9 cellular contexts compared by ENCODE assay signal in genomic region chr13:109781384-109782065, GRCh38. TPM values are rescaled to one million over a fixed set of nuclear protein-coding genes. Genes with fewer than 3 reads are reported as not detected.
DNase-seq lines count a peak whose midpoint lies in the region; ATAC-seq and TF ChIP-seq lines count a peak whose summit lies in the region.
"Had no signal": no experiment of that assay in that cellular context is flagged by ENCODE, and none has a peak within 500 bp of the region (broad histone marks: within the 10 kb centered on the region; RNA-seq: fewer than 3 reads in every experiment).

No MANE protein-coding gene starts in this region.

- ATAC-seq in natural killer cell (no peak), HG02885 (IDR thresholded peaks at IDR 0.05; ENCODE audit: poor library complexity, unreplicated experiment) (no peak)
- ATAC-seq in natural killer cell treated with Interleukin-12 subunit alpha and Interleukin-12 subunit beta and Interleukin-15 and Interleukin-18, amount 100 ng/mL, for 72 hours, result no peak
- ATAC-seq: stimulated activated memory B cell treated with anti-CD40 and anti-IgM and Interleukin-4, amounts not matched to agents 10 μg/mL and 1 μg/mL and 100 μg/mL, for 72 hours had no signal

- H3K9me3 ChIP-seq in mucosa of rectum (ENCODE audit: control insufficient read depth in 2 of 2, low read length in 2 of 2) (no peaks in the 10 kb centered on the region), SJCRH30 (replicated peaks) (no peaks in the 10 kb centered on the region)

- H3K9ac ChIP-seq in mucosa of rectum (ENCODE audit: low read depth in 1 of 2, low read length in 2 of 2), result no peak overlapping the region

- no peaks in the 10 kb centered on the region for H3K27me3 ChIP-seq in mucosa of rectum (ENCODE audit: control insufficient read depth in 2 of 2, insufficient read depth in 2 of 2, low read length in 2 of 2)
- no peaks in the 10 kb centered on the region for H3K27me3 ChIP-seq in SJCRH30

- intact Hi-C loops in natural killer cell (cut with micrococcal nuclease), result no loop called here

- peaks cover 44 to 50% of the 10 kb centered on the region in 2 donors for H3K4me1 Mint-ChIP-seq in natural killer cell
- peaks cover 32 to 33% of the 10 kb centered on the region in 2 donors for H3K4me1 Mint-ChIP-seq in natural killer cell treated with Interleukin-12 subunit alpha and Interleukin-12 subunit beta and Interleukin-15 and Interleukin-18, amount 100 ng/mL, for 72 hours (ENCODE audit: low read depth in 2 of 2)

- peaks cover 2 to 6% of the 10 kb centered on the region in 2 donors for H3K36me3 ChIP-seq in mucosa of rectum (ENCODE audit: control insufficient read depth in 2 of 2, insufficient read depth in 2 of 2, low read length in 2 of 2)
- H3K36me3 ChIP-seq in SJCRH30, result no peaks in the 10 kb centered on the region

- peaks cover 6 to 14% of the 10 kb centered on the region in 2 donors for H3K4me1 ChIP-seq in mucosa of rectum (ENCODE audit: control insufficient read depth in 2 of 2, insufficient read depth in 2 of 2, low read length in 2 of 2)
- no peaks in the 10 kb centered on the region for H3K4me1 ChIP-seq in SJCRH30

- no peak for DNase-seq in natural killer cell
- DNase-seq in natural killer cell treated with Interleukin-12 subunit alpha and Interleukin-12 subunit beta and Interleukin-15 and Interleukin-18, amount 100 ng/mL, for 72 hours (ENCODE audit: low spot score), result no peak
- no peak for DNase-seq in SJCRH30
- no peak for DNase-seq in Ammon's horn (ENCODE audit: low spot score)
- DNase-seq in CD1c-positive myeloid dendritic cell (ENCODE audit: extremely low spot score), result no peak

- no peaks in the 10 kb centered on the region for H3K27me3 Mint-ChIP-seq in natural killer cell (ENCODE audit: low read depth in 2 of 2)
- H3K27me3 Mint-ChIP-seq in natural killer cell treated with Interleukin-12 subunit alpha and Interleukin-12 subunit beta and Interleukin-15 and Interleukin-18, amount 100 ng/mL, for 72 hours, result no peaks in the 10 kb centered on the region
- H3K27me3 Mint-ChIP-seq: stimulated activated memory B cell treated with anti-CD40 and anti-IgM and Interleukin-4, amounts not matched to agents 10 μg/mL and 1 μg/mL and 100 μg/mL, for 72 hours had no signal

- H3K27ac Mint-ChIP-seq in natural killer cell, result peak overlapping the region; percentile 13 to 49
- no peak overlapping the region for H3K27ac Mint-ChIP-seq in natural killer cell treated with Interleukin-12 subunit alpha and Interleukin-12 subunit beta and Interleukin-15 and Interleukin-18, amount 100 ng/mL, for 72 hours
- H3K27ac Mint-ChIP-seq: stimulated activated memory B cell treated with anti-CD40 and anti-IgM and Interleukin-4, amounts not matched to agents 10 μg/mL and 1 μg/mL and 100 μg/mL, for 72 hours had no signal

- H3K9me3 Mint-ChIP-seq in natural killer cell, result no peaks in the 10 kb centered on the region
- H3K9me3 Mint-ChIP-seq in natural killer cell treated with Interleukin-12 subunit alpha and Interleukin-12 subunit beta and Interleukin-15 and Interleukin-18, amount 100 ng/mL, for 72 hours, result no peaks in the 10 kb centered on the region
- H3K9me3 Mint-ChIP-seq: stimulated activated memory B cell treated with anti-CD40 and anti-IgM and Interleukin-4, amounts not matched to agents 10 μg/mL and 1 μg/mL and 100 μg/mL, for 72 hours had no signal

- H3K4me3 Mint-ChIP-seq in natural killer cell, result peak overlapping the region; percentile 72
- H3K4me3 Mint-ChIP-seq in natural killer cell treated with Interleukin-12 subunit alpha and Interleukin-12 subunit beta and Interleukin-15 and Interleukin-18, amount 100 ng/mL, for 72 hours, result no peak overlapping the region
- H3K4me3 Mint-ChIP-seq: stimulated activated memory B cell treated with anti-CD40 and anti-IgM and Interleukin-4, amounts not matched to agents 10 μg/mL and 1 μg/mL and 100 μg/mL, for 72 hours had no signal

- no peaks in the 10 kb centered on the region for H3K36me3 Mint-ChIP-seq in natural killer cell
- no peaks in the 10 kb centered on the region for H3K36me3 Mint-ChIP-seq in natural killer cell treated with Interleukin-12 subunit alpha and Interleukin-12 subunit beta and Interleukin-15 and Interleukin-18, amount 100 ng/mL, for 72 hours

- H3K27ac ChIP-seq in cingulate gyrus (ENCODE audit: low read depth, low read length) (peak overlapping the region; percentile 47), mucosa of rectum (ENCODE audit: low read depth in 2 of 2, low read length in 2 of 2) (no peak overlapping the region), SJCRH30 (no peak overlapping the region)

- peak overlapping the region; percentile 20 to 71 for H3K4me3 ChIP-seq in mucosa of rectum (ENCODE audit: low read length in 2 of 2)
- no peak overlapping the region for H3K4me3 ChIP-seq in SJCRH30

- TF ChIP-seq CTCF in natural killer cell (IDR thresholded peaks at IDR 0.05), result no peak

RNA-seq across cellular contexts. Expression of gene IRS2, which starts 4.9 kb away (rescaled TPM):
- 10 to 100 TPM; 39.8 to 79.1 (median 60.9) TPM for total RNA-seq in natural killer cell
- total RNA-seq in natural killer cell treated with Interleukin-12 subunit alpha and Interleukin-12 subunit beta and Interleukin-15 and Interleukin-18, amount 100 ng/mL, for 72 hours, result 1 to 10 TPM in 1 of 2 donors, under 1 TPM in 1; 0.95 to 1.1 TPM
- 2.2 TPM in 2 replicates for total RNA-seq in SJCRH30 (2014; rRNA removed; shearing (Covaris generic))

Comparison
In these comparisons a context has a peak if more than half of its experiments do, and no peak if none do; other contexts are left out.
1. H3K27ac Mint-ChIP-seq: peak in natural killer cell (2 of 2); none in natural killer cell treated with Interleukin-12 subunit alpha and Interleukin-12 subunit beta and Interleukin-15 and Interleukin-18, amount 100 ng/mL, for 72 hours (0 of 2).
2. RNA of gene IRS2, which starts 4.9 kb away (total RNA-seq): 39.8 to 79.1 TPM in natural killer cell; 2.2 TPM in SJCRH30 and 0.95 to 1.1 TPM in natural killer cell treated with Interleukin-12 subunit alpha and Interleukin-12 subunit beta and Interleukin-15 and Interleukin-18, amount 100 ng/mL, for 72 hours; every median in the first group is over 10 times any median in the second.